In genomic region chr3:143924522-143925381, GRCh38 we compare ENCODE assay signal across 14 cellular contexts. TPM values are rescaled to one million over a fixed set of nuclear protein-coding genes. Genes with fewer than 3 reads are reported as not detected.
DNase-seq lines count a peak whose midpoint lies in the region; ATAC-seq and TF ChIP-seq lines count a peak whose summit lies in the region.
"Had no signal": no experiment of that assay in that cellular context is flagged by ENCODE, and none has a peak within 500 bp of the region (broad histone marks: within the 10 kb centered on the region; RNA-seq: fewer than 3 reads in every experiment).

No MANE protein-coding gene starts in this region.

- TF ChIP-seq EP300 in ovary (IDR thresholded peaks at IDR 0.05) = no peak

- DNase-seq in GM10266 (ENCODE audit: extremely low spot score) (peak; percentile 16), ovary (no peak)
- no peak for DNase-seq in stimulated activated CD4-positive, alpha-beta T cell treated with anti-CD3 and anti-CD28 coated beads, Interleukin-1b, Interleukin-23, amount 100 ng/mL, for 48 hours
- no peak for DNase-seq in activated CD8-positive, alpha-beta memory T cell treated with anti-CD3 and anti-CD28 coated beads, Interleukin-2, amount 10 ng/mL, durations not matched to agents 7 days and 5 days
- DNase-seq: activated CD4-positive, alpha-beta T cell treated with anti-CD3 and anti-CD28 coated beads, Interleukin-2, amount 50 U/mL, for 4 hours; BE2C; NCI-H510A; stimulated activated CD4-positive, alpha-beta T cell treated with anti-CD3 and anti-CD28 coated beads, Interleukin-15, amount 100 ng/mL, for 24 hours had no signal

- no peaks in the 10 kb centered on the region for H3K9me3 ChIP-seq in ovary
- H3K9me3 ChIP-seq: BE2C, SJSA1 had no signal

- CTCF ChIA-PET in activated CD8-positive, alpha-beta memory T cell treated with anti-CD3 and anti-CD28 coated beads, Interleukin-2, amount 10 ng/mL, durations not matched to agents 7 days and 5 days (lab: Charles Lee) = no interaction called here

- H3K27ac Mint-ChIP-seq in activated CD8-positive, alpha-beta memory T cell treated with anti-CD3 and anti-CD28 coated beads, Interleukin-2, amount 10 ng/mL, durations not matched to agents 7 days and 5 days = no peak overlapping the region
- H3K27ac Mint-ChIP-seq: activated naive CD4-positive, alpha-beta T cell treated with anti-CD3 and anti-CD28 coated beads, Interleukin-2, amount 50 U/mL, for 24 hours had no signal

- H3K4me1 Mint-ChIP-seq in activated CD8-positive, alpha-beta memory T cell treated with anti-CD3 and anti-CD28 coated beads, Interleukin-2, amount 10 ng/mL, durations not matched to agents 7 days and 5 days = peaks cover 2% of the 10 kb centered on the region

- no peaks in the 10 kb centered on the region for H3K36me3 Mint-ChIP-seq in activated CD8-positive, alpha-beta memory T cell treated with anti-CD3 and anti-CD28 coated beads, Interleukin-2, amount 10 ng/mL, durations not matched to agents 7 days and 5 days
- H3K36me3 Mint-ChIP-seq: activated naive CD4-positive, alpha-beta T cell treated with anti-CD3 and anti-CD28 coated beads, Interleukin-2, amount 50 U/mL, for 24 hours had no signal

- H3K27me3 Mint-ChIP-seq in activated CD8-positive, alpha-beta memory T cell treated with anti-CD3 and anti-CD28 coated beads, Interleukin-2, amount 10 ng/mL, durations not matched to agents 7 days and 5 days = no peaks in the 10 kb centered on the region
- H3K27me3 Mint-ChIP-seq: activated naive CD4-positive, alpha-beta T cell treated with anti-CD3 and anti-CD28 coated beads, Interleukin-2, amount 50 U/mL, for 24 hours had no signal

- no peak overlapping the region for H3K4me3 Mint-ChIP-seq in activated CD8-positive, alpha-beta memory T cell treated with anti-CD3 and anti-CD28 coated beads, Interleukin-2, amount 10 ng/mL, durations not matched to agents 7 days and 5 days
- H3K4me3 Mint-ChIP-seq: activated naive CD4-positive, alpha-beta T cell treated with anti-CD3 and anti-CD28 coated beads, Interleukin-2, amount 50 U/mL, for 24 hours had no signal

- no peaks in the 10 kb centered on the region for H3K27me3 ChIP-seq in ovary
- H3K27me3 ChIP-seq: BE2C, SJSA1 had no signal

- TF ChIP-seq CTCF in GM10266 (IDR thresholded peaks at IDR 0.05; ENCODE audit: control insufficient read depth, insufficient read depth, low read depth, missing control alignments) (no peak), ovary (IDR thresholded peaks at IDR 0.05) (no peak)

- ATAC-seq in GM19324 (IDR thresholded peaks at IDR 0.05; ENCODE audit: low FRiP score, unreplicated experiment) (peak; percentile 50), HG02642 (IDR thresholded peaks at IDR 0.05; ENCODE audit: poor library complexity, unreplicated experiment) (peak; percentile 71), HG03469 (IDR thresholded peaks at IDR 0.05; ENCODE audit: unreplicated experiment) (peak; percentile 48), GM19467 (IDR thresholded peaks at IDR 0.05; ENCODE audit: unreplicated experiment) (no peak)
- no peak for ATAC-seq in activated CD8-positive, alpha-beta memory T cell treated with anti-CD3 and anti-CD28 coated beads, Interleukin-2, amount 10 ng/mL, durations not matched to agents 7 days and 5 days

- H3K9me3 Mint-ChIP-seq in activated CD8-positive, alpha-beta memory T cell treated with anti-CD3 and anti-CD28 coated beads, Interleukin-2, amount 10 ng/mL, durations not matched to agents 7 days and 5 days (ENCODE audit: low read depth) = no peaks in the 10 kb centered on the region
- H3K9me3 Mint-ChIP-seq: activated naive CD4-positive, alpha-beta T cell treated with anti-CD3 and anti-CD28 coated beads, Interleukin-2, amount 50 U/mL, for 24 hours had no signal

- no peaks in the 10 kb centered on the region for H3K36me3 ChIP-seq in ovary
- H3K36me3 ChIP-seq: BE2C, SJSA1 had no signal

- 88 to 91% (median 91%) methylated on average over 9 of the region's 9 CpGs for WGBS in ovary, 3 donors

- TF ChIP-seq POLR2A in ovary (IDR thresholded peaks at IDR 0.05) = no peak

- no peak overlapping the region for H3K27ac ChIP-seq in ovary
- H3K27ac ChIP-seq: SJSA1 had no signal

- intact Hi-C loops in ovary (cut with DNase I) = no loop called here

- H3K4me3 ChIP-seq in ovary = no peak overlapping the region
- H3K4me3 ChIP-seq: SJSA1 had no signal

- no peaks in the 10 kb centered on the region for H3K4me1 ChIP-seq in ovary (ENCODE audit: insufficient read depth)
- H3K4me1 ChIP-seq: BE2C, SJSA1 had no signal

RNA-seq across cellular contexts. Expression of gene DIPK2A, which starts 46.9 kb away (rescaled TPM):
- total RNA-seq in ovary = 10 to 100 TPM; 22.1 to 50.2 (median 30.7) TPM
- polyA plus RNA-seq in ovary = 10 to 100 TPM; 17.6 to 36.6 TPM
- total RNA-seq in activated CD8-positive, alpha-beta memory T cell treated with anti-CD3 and anti-CD28 coated beads, Interleukin-2, amount 10 ng/mL, durations not matched to agents 7 days and 5 days = 10 to 100 TPM; 21.7 to 22.3 TPM

Comparison
In these comparisons a context has a peak if more than half of its experiments do, and no peak if none do; other contexts are left out.
1. ATAC-seq: peak in GM19324 (single experiment), HG02642 (single experiment) and HG03469 (single experiment); none in GM19467 (single experiment) and activated CD8-positive, alpha-beta memory T cell treated with anti-CD3 and anti-CD28 coated beads, Interleukin-2, amount 10 ng/mL, durations not matched to agents 7 days and 5 days (single experiment).